ENCODE assay signal across 8 cellular contexts in genomic region chr22:38272373-38273134, GRCh38.
DNase-seq lines count a peak whose midpoint lies in the region; ATAC-seq lines count a peak whose summit lies in the region.

TMEM184B (minus strand) TSS chr22:38273010; CDS start chr22:38247961, 25,049 bp downstream.

- ATAC-seq in HG02981 (IDR thresholded peaks at IDR 0.05; ENCODE audit: unreplicated experiment), result peak; percentile 68

- DNase-seq in NCI-H2081 (lab: John Stamatoyannopoulos, UW) (peak; percentile 45 to 56), NCI-H2081 treated with DMSO at 0.1 percent for 48 hours (lab: John Stamatoyannopoulos, UW) (no peak), NOMO-1 treated with dmso at 0.1 percent for 144 hours (lab: John Stamatoyannopoulos, UW; ENCODE audit: unreplicated experiment) (peak; percentile 37), epidermal melanocyte (ENCODE audit: insufficient read length, low spot score) (peak; percentile 71), middle frontal gyrus (ENCODE audit: extremely low spot score, low spot score) (peak; percentile 74)
- peak; percentile 92 for DNase-seq in activated CD8-positive, alpha-beta memory T cell treated with anti-CD3 and anti-CD28 coated beads, Interleukin-2, amount 50 U/mL, for 48 hours
- DNase-seq in stimulated activated CD8-positive, alpha-beta memory T cell treated with anti-CD3 and anti-CD28 coated beads, Interleukin-15, amount 100 ng/mL, for 48 hours (ENCODE audit: low read depth in 2 of 2), result peak; percentile 71 to 72
